1 cellular context compared by ENCODE assay signal in the genomic region with DNA sequence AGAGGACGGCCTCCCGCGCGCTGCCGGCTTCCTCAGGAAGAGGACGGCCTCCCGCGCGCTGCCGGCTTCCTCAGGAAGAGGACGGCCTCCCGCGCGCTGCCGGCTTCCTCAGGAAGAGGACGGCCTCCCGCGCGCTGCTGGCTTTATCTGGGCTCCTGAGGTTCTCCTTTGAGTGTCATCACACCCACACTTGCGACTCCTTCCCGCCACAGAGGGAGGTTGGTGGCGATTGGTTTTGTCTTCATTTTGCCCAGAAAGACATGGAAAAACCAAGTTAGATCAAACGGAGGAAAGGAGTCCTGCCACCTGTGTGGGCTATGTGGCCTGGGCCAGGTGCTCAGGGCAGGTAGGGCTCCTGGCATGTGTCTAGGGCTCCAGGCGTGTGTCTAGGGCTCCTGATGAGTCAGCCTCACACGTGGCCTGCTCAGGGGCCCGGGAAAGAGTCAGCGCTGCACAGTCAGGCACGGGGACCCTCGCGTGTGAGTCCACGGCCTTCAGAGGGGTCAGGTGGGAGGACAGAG.
TF ChIP-seq lines count a peak whose summit lies in the region.

No MANE protein-coding gene starts in this region.

TF ChIP-seq in HepG2, 621 proteins besides CTCF, POLR2A, EP300 and RAD21 (continued from another document):
- TF ChIP-seq, protein P1, sequence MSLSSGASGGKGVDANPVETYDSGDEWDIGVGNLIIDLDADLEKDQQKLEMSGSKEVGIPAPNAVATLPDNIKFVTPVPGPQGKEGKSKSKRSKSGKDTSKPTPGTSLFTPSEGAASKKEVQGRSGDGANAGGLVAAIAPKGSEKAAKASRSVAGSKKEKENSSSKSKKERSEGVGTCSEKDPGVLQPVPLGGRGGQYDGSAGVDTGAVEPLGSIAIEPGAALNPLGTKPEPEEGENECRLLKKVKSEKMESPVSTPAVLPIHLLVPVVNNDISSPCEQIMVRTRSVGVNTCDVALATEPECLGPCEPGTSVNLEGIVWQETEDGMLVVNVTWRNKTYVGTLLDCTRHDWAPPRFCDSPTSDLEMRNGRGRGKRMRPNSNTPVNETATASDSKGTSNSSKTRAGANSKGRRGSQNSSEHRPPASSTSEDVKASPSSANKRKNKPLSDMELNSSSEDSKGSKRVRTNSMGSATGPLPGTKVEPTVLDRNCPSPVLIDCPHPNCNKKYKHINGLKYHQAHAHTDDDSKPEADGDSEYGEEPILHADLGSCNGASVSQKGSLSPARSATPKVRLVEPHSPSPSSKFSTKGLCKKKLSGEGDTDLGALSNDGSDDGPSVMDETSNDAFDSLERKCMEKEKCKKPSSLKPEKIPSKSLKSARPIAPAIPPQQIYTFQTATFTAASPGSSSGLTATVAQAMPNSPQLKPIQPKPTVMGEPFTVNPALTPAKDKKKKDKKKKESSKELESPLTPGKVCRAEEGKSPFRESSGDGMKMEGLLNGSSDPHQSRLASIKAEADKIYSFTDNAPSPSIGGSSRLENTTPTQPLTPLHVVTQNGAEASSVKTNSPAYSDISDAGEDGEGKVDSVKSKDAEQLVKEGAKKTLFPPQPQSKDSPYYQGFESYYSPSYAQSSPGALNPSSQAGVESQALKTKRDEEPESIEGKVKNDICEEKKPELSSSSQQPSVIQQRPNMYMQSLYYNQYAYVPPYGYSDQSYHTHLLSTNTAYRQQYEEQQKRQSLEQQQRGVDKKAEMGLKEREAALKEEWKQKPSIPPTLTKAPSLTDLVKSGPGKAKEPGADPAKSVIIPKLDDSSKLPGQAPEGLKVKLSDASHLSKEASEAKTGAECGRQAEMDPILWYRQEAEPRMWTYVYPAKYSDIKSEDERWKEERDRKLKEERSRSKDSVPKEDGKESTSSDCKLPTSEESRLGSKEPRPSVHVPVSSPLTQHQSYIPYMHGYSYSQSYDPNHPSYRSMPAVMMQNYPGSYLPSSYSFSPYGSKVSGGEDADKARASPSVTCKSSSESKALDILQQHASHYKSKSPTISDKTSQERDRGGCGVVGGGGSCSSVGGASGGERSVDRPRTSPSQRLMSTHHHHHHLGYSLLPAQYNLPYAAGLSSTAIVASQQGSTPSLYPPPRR (CRISPR knock-in tag; IDR thresholded peaks at IDR 0.05; ENCODE audit: borderline replicate concordance) = no peak
- TF ChIP-seq, protein P2, sequence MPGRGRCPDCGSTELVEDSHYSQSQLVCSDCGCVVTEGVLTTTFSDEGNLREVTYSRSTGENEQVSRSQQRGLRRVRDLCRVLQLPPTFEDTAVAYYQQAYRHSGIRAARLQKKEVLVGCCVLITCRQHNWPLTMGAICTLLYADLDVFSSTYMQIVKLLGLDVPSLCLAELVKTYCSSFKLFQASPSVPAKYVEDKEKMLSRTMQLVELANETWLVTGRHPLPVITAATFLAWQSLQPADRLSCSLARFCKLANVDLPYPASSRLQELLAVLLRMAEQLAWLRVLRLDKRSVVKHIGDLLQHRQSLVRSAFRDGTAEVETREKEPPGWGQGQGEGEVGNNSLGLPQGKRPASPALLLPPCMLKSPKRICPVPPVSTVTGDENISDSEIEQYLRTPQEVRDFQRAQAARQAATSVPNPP (CRISPR knock-in tag; IDR thresholded peaks at IDR 0.05) = no peak
- no peak for TF ChIP-seq RFXAP (CRISPR knock-in tag; IDR thresholded peaks at IDR 0.05; ENCODE audit: borderline replicate concordance)
- TF ChIP-seq ZBTB8A (CRISPR knock-in tag; IDR thresholded peaks at IDR 0.05; ENCODE audit: borderline replicate concordance, low read depth) = no peak
- TF ChIP-seq, protein P3, sequence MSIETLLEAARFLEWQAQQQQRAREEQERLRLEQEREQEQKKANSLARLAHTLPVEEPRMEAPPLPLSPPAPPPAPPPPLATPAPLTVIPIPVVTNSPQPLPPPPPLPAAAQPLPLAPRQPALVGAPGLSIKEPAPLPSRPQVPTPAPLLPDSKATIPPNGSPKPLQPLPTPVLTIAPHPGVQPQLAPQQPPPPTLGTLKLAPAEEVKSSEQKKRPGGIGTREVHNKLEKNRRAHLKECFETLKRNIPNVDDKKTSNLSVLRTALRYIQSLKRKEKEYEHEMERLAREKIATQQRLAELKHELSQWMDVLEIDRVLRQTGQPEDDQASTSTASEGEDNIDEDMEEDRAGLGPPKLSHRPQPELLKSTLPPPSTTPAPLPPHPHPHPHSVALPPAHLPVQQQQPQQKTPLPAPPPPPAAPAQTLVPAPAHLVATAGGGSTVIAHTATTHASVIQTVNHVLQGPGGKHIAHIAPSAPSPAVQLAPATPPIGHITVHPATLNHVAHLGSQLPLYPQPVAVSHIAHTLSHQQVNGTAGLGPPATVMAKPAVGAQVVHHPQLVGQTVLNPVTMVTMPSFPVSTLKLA (IDR thresholded peaks at IDR 0.05) = peak; percentile 30
- no peak for TF ChIP-seq ATF7-NPFF (CRISPR knock-in tag; IDR thresholded peaks at IDR 0.05; ENCODE audit: low read depth)
- TF ChIP-seq, protein P4, sequence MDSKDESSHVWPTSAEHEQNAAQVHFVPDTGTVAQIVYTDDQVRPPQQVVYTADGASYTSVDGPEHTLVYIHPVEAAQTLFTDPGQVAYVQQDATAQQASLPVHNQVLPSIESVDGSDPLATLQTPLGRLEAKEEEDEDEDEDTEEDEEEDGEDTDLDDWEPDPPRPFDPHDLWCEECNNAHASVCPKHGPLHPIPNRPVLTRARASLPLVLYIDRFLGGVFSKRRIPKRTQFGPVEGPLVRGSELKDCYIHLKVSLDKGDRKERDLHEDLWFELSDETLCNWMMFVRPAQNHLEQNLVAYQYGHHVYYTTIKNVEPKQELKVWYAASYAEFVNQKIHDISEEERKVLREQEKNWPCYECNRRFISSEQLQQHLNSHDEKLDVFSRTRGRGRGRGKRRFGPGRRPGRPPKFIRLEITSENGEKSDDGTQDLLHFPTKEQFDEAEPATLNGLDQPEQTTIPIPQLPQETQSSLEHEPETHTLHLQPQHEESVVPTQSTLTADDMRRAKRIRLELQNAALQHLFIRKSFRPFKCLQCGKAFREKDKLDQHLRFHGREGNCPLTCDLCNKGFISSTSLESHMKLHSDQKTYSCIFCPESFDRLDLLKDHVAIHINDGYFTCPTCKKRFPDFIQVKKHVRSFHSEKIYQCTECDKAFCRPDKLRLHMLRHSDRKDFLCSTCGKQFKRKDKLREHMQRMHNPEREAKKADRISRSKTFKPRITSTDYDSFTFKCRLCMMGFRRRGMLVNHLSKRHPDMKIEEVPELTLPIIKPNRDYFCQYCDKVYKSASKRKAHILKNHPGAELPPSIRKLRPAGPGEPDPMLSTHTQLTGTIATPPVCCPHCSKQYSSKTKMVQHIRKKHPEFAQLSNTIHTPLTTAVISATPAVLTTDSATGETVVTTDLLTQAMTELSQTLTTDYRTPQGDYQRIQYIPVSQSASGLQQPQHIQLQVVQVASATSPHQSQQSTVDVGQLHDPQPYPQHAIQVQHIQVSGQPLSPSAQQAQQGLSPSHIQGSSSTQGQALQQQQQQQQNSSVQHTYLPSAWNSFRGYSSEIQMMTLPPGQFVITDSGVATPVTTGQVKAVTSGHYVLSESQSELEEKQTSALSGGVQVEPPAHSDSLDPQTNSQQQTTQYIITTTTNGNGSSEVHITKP (CRISPR knock-in tag; IDR thresholded peaks at IDR 0.05; ENCODE audit: low read depth) = no peak
- TF ChIP-seq FOXK2 (IDR thresholded peaks at IDR 0.05) = no peak
